ENCODE assay signal across 29 cellular contexts in the genomic region with DNA sequence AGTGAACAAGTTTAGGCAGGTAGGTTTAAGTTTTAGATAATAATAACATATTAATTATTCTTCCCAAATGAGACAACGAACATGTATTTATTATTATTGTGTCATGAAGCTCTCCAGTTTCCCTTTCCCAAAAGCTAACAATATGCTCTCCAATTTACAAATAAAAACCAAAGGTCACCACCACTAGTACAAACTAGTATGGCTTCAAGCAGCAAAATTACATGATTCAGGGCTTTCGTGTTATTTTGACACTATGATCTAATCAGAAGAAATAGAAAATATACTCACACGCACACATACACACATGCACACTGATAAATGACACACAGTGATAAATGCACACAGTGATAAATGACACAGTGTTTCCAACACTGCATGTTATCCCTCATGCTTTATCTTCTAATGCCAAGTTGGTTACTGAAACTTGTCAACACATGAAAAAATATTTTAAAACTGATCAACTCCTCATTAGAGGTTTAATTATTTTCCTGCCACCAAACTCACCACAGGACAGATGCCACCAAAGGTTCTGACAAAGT.
"Had no signal": no experiment of that assay in that cellular context is flagged by ENCODE, and none has a peak within 500 bp of the region (broad histone marks: within the 10 kb centered on the region; RNA-seq: fewer than 3 reads in every experiment).

No MANE protein-coding gene starts in this region.

- H3K27ac Mint-ChIP-seq: activated naive CD4-positive, alpha-beta T cell treated with anti-CD3 and anti-CD28 coated beads, Interleukin-2, amount 10 ng/mL, durations not matched to agents 7 days and 5 days; activated naive CD8-positive, alpha-beta T cell treated with anti-CD3 and anti-CD28 coated beads, Interleukin-2, amount 10 ng/mL, durations not matched to agents 7 days and 5 days; activated T-helper 1 cell treated with anti-CD3 and anti-CD28 coated beads, Interleukin-12 subunit alpha, Interleukin-12 subunit beta, Interleukin-2, Interleukin-4 antibody, amounts not matched to agents 30 ng/mL and 10 ng/mL and 1 ng/mL, durations not matched to agents 14 hours and 24 hours and 36 hours; effector memory CD8-positive, alpha-beta T cell; naive thymus-derived CD8-positive, alpha-beta T cell; stimulated activated naive B cell treated with anti-CD40 and anti-IgM and Interleukin-4, amounts not matched to agents 10 μg/mL and 1 μg/mL and 100 μg/mL, for 72 hours had no signal

- H3K27ac ChIP-seq: ascending aorta, brain microvascular endothelial cell, prostate gland, stomach, thyroid gland, upper lobe of right lung had no signal

- H3K27me3 Mint-ChIP-seq: activated naive CD4-positive, alpha-beta T cell treated with anti-CD3 and anti-CD28 coated beads, Interleukin-2, amount 10 ng/mL, durations not matched to agents 7 days and 5 days; activated naive CD8-positive, alpha-beta T cell treated with anti-CD3 and anti-CD28 coated beads, Interleukin-2, amount 10 ng/mL, durations not matched to agents 7 days and 5 days; effector memory CD8-positive, alpha-beta T cell; naive thymus-derived CD8-positive, alpha-beta T cell; stimulated activated naive B cell treated with anti-CD40 and anti-IgM and Interleukin-4, amounts not matched to agents 10 μg/mL and 1 μg/mL and 100 μg/mL, for 72 hours had no signal

- H3K27me3 ChIP-seq: ascending aorta, brain microvascular endothelial cell, esophagus squamous epithelium, pancreas, stomach, thyroid gland, upper lobe of right lung had no signal

- H3K9me3 ChIP-seq: ascending aorta, esophagus squamous epithelium, pancreas, prostate gland, stomach, thyroid gland, upper lobe of right lung had no signal

- H3K4me3 Mint-ChIP-seq: activated naive CD4-positive, alpha-beta T cell treated with anti-CD3 and anti-CD28 coated beads, Interleukin-2, amount 10 ng/mL, durations not matched to agents 7 days and 5 days; activated naive CD8-positive, alpha-beta T cell treated with anti-CD3 and anti-CD28 coated beads, Interleukin-2, amount 10 ng/mL, durations not matched to agents 7 days and 5 days; activated T-helper 1 cell treated with anti-CD3 and anti-CD28 coated beads, Interleukin-12 subunit alpha, Interleukin-12 subunit beta, Interleukin-2, Interleukin-4 antibody, amounts not matched to agents 30 ng/mL and 10 ng/mL and 1 ng/mL, durations not matched to agents 14 hours and 24 hours and 36 hours; effector memory CD8-positive, alpha-beta T cell; naive thymus-derived CD8-positive, alpha-beta T cell; neural crest cell; stimulated activated naive B cell treated with anti-CD40 and anti-IgM and Interleukin-4, amounts not matched to agents 10 μg/mL and 1 μg/mL and 100 μg/mL, for 72 hours had no signal

- H3K9me3 Mint-ChIP-seq: activated naive CD4-positive, alpha-beta T cell treated with anti-CD3 and anti-CD28 coated beads, Interleukin-2, amount 10 ng/mL, durations not matched to agents 7 days and 5 days; activated naive CD8-positive, alpha-beta T cell treated with anti-CD3 and anti-CD28 coated beads, Interleukin-2, amount 10 ng/mL, durations not matched to agents 7 days and 5 days; activated T-helper 1 cell treated with anti-CD3 and anti-CD28 coated beads, Interleukin-12 subunit alpha, Interleukin-12 subunit beta, Interleukin-2, Interleukin-4 antibody, amounts not matched to agents 30 ng/mL and 10 ng/mL and 1 ng/mL, durations not matched to agents 14 hours and 24 hours and 36 hours; effector memory CD8-positive, alpha-beta T cell; naive thymus-derived CD8-positive, alpha-beta T cell; neural crest cell; stimulated activated naive B cell treated with anti-CD40 and anti-IgM and Interleukin-4, amounts not matched to agents 10 μg/mL and 1 μg/mL and 100 μg/mL, for 72 hours had no signal

- FAIRE-seq: endothelial cell of umbilical vein, frontal cortex, islet of Langerhans, pancreas had no signal

- H3K4me3 ChIP-seq: ascending aorta, esophagus squamous epithelium, pancreas, prostate gland, smooth muscle cell, stomach, thyroid gland, upper lobe of right lung had no signal

- DNase-seq: activated CD4-positive, alpha-beta T cell treated with anti-CD3 and anti-CD28 coated beads for 48 hours; activated CD4-positive, alpha-beta T cell treated with anti-CD3 and anti-CD28 coated beads, Interleukin-2, amount 50 U/mL, for 48 hours; activated CD8-positive, alpha-beta memory T cell treated with anti-CD3 and anti-CD28 coated beads for 24 hours; activated gamma-delta T cell; activated naive CD4-positive, alpha-beta T cell treated with anti-CD3 and anti-CD28 coated beads, Interleukin-2, amount 10 ng/mL, durations not matched to agents 7 days and 5 days; activated naive CD8-positive, alpha-beta T cell treated with anti-CD3 and anti-CD28 coated beads, Interleukin-2, amount 10 ng/mL, durations not matched to agents 7 days and 5 days; activated T-cell treated with anti-CD3 and anti-CD28 coated beads, Interleukin-2, amount 50 U/mL, for 1 hour; brain microvascular endothelial cell; cortex of kidney; effector memory CD8-positive, alpha-beta T cell; esophagus squamous epithelium; naive thymus-derived CD8-positive, alpha-beta T cell; nucleus accumbens; pancreas; stimulated activated CD4-positive, alpha-beta T cell treated with anti-CD3 and anti-CD28 coated beads, Interleukin-1b, Interleukin-23, amount 100 ng/mL, for 48 hours; stimulated activated naive B cell treated with anti-CD40 and anti-IgM and Interleukin-4, amounts not matched to agents 10 μg/mL and 1 μg/mL and 100 μg/mL, for 72 hours; stomach; T-helper 1 cell; thyroid gland; upper lobe of right lung had no signal

- H3K4me1 ChIP-seq: prostate gland, upper lobe of right lung had no signal

- H3K4me1 Mint-ChIP-seq: activated naive CD4-positive, alpha-beta T cell treated with anti-CD3 and anti-CD28 coated beads, Interleukin-2, amount 10 ng/mL, durations not matched to agents 7 days and 5 days had no signal

- H3K36me3 ChIP-seq: ascending aorta, brain microvascular endothelial cell, esophagus squamous epithelium, pancreas, prostate gland, stomach, thyroid gland, upper lobe of right lung had no signal

- H3K4me2 ChIP-seq: smooth muscle cell had no signal

- ATAC-seq: activated CD4-positive, CD25-positive, alpha-beta regulatory T cell treated with anti-CD3 and anti-CD28 coated beads, Interleukin-2, amount 50 U/mL, for 24 hours; effector memory CD8-positive, alpha-beta T cell; naive thymus-derived CD8-positive, alpha-beta T cell; stimulated activated naive B cell treated with anti-CD40 and anti-IgM and Interleukin-4, amounts not matched to agents 10 μg/mL and 1 μg/mL and 100 μg/mL, for 72 hours; upper lobe of right lung had no signal
